Comparison of ENCODE assay signal across 11 cellular contexts in genomic region chr1:89070509-89070908, GRCh38. TPM values are rescaled to one million over a fixed set of nuclear protein-coding genes. Genes with fewer than 3 reads are reported as not detected.
DNase-seq lines count a peak whose midpoint lies in the region; ATAC-seq and TF ChIP-seq lines count a peak whose summit lies in the region.
"Had no signal": no experiment of that assay in that cellular context is flagged by ENCODE, and none has a peak within 500 bp of the region (broad histone marks: within the 10 kb centered on the region; RNA-seq: fewer than 3 reads in every experiment).

No MANE protein-coding gene starts in this region.

- no peaks in the 10 kb centered on the region for H3K27me3 Mint-ChIP-seq in activated naive CD8-positive, alpha-beta T cell treated with anti-CD3 and anti-CD28 coated beads, Interleukin-2, amount 10 ng/mL, durations not matched to agents 7 days and 5 days
- peaks cover 0 to 11% (median 0%) of the 10 kb centered on the region in 5 donors for H3K27me3 Mint-ChIP-seq in naive thymus-derived CD4-positive, alpha-beta T cell
- no peaks in the 10 kb centered on the region for H3K27me3 Mint-ChIP-seq in stimulated activated naive B cell treated with anti-CD40 and anti-IgM and Interleukin-4, amounts not matched to agents 10 μg/mL and 1 μg/mL and 100 μg/mL, for 72 hours

- peaks cover 24% of the 10 kb centered on the region for H3K4me1 Mint-ChIP-seq in activated naive CD8-positive, alpha-beta T cell treated with anti-CD3 and anti-CD28 coated beads, Interleukin-2, amount 10 ng/mL, durations not matched to agents 7 days and 5 days
- peaks cover 9 to 38% (median 27%) of the 10 kb centered on the region in 7 donors for H3K4me1 Mint-ChIP-seq in naive thymus-derived CD4-positive, alpha-beta T cell
- H3K4me1 Mint-ChIP-seq in stimulated activated naive B cell treated with anti-CD40 and anti-IgM and Interleukin-4, amounts not matched to agents 10 μg/mL and 1 μg/mL and 100 μg/mL, for 72 hours = peaks cover 2 to 10% of the 10 kb centered on the region in 2 donors

- peak overlapping the region in 1 of 2 donors; percentile 31 for H3K27ac ChIP-seq in right atrium auricular region
- H3K27ac ChIP-seq in naive thymus-derived CD4-positive, alpha-beta T cell (ENCODE audit: low read depth, low read length) = no peak overlapping the region
- H3K27ac ChIP-seq in aorta (ENCODE audit: low read depth in 1 of 2, low read length in 2 of 2) = no peak overlapping the region
- H3K27ac ChIP-seq: BLaER1 had no signal

- H3K9me3 ChIP-seq in right atrium auricular region = peaks cover 0 to 4% of the 10 kb centered on the region in 2 donors
- H3K9me3 ChIP-seq in naive thymus-derived CD4-positive, alpha-beta T cell (ENCODE audit: control insufficient read depth in 2 of 3, low read length in 3 of 3) = no peaks in the 10 kb centered on the region
- H3K9me3 ChIP-seq in aorta (ENCODE audit: control insufficient read depth, low read length) = no peaks in the 10 kb centered on the region

- no peaks in the 10 kb centered on the region for H3K27me3 ChIP-seq in right atrium auricular region
- no peaks in the 10 kb centered on the region for H3K27me3 ChIP-seq in naive thymus-derived CD4-positive, alpha-beta T cell (ENCODE audit: control insufficient read depth in 2 of 2, insufficient read depth in 2 of 2, low read length in 2 of 2)
- H3K27me3 ChIP-seq in aorta (ENCODE audit: control insufficient read depth in 1 of 2, insufficient read depth in 2 of 2, low read length in 1 of 2) = no peaks in the 10 kb centered on the region
- no peaks in the 10 kb centered on the region for H3K27me3 ChIP-seq in H7 (ENCODE audit: control insufficient read depth, insufficient read depth, low read length)
- H3K27me3 ChIP-seq: BLaER1 had no signal

- no peak for TF ChIP-seq CTCF in right atrium auricular region (IDR thresholded peaks at IDR 0.05)

- intact Hi-C loops in Right ventricle myocardium superior (cut with DNase I) = no loop called here
- intact Hi-C loops in naive thymus-derived CD4-positive, alpha-beta T cell (cut with micrococcal nuclease) = loop anchor here (1.0 to 2.0 kb wide), 2 partner anchors 9 to 56 kb away; partner anchors contain the start of gene GBP2 (in 1 of the 2)
- intact Hi-C loops in aorta (cut with DNase I) = no loop called here

- H3K4me3 ChIP-seq in right atrium auricular region = peak overlapping the region; percentile 22 to 43
- peak overlapping the region; percentile 40 for H3K4me3 ChIP-seq in naive thymus-derived CD4-positive, alpha-beta T cell (ENCODE audit: low read length)
- no peak overlapping the region for H3K4me3 ChIP-seq in aorta (ENCODE audit: low read length in 2 of 2)
- no peak overlapping the region for H3K4me3 ChIP-seq in H7 (ENCODE audit: insufficient read depth, low read depth, low read length)
- H3K4me3 ChIP-seq: BLaER1 had no signal

- peaks cover 13% of the 10 kb centered on the region for H3K9me3 Mint-ChIP-seq in activated naive CD8-positive, alpha-beta T cell treated with anti-CD3 and anti-CD28 coated beads, Interleukin-2, amount 10 ng/mL, durations not matched to agents 7 days and 5 days
- H3K9me3 Mint-ChIP-seq in naive thymus-derived CD4-positive, alpha-beta T cell = peaks cover 0 to 26% (median 15%) of the 10 kb centered on the region in 11 donors
- peaks cover 8 to 9% of the 10 kb centered on the region in 2 donors for H3K9me3 Mint-ChIP-seq in stimulated activated naive B cell treated with anti-CD40 and anti-IgM and Interleukin-4, amounts not matched to agents 10 μg/mL and 1 μg/mL and 100 μg/mL, for 72 hours

- CTCF ChIA-PET in naive thymus-derived CD4-positive, alpha-beta T cell (lab: Charles Lee) = interaction anchor here (0.7 to 2.7 kb wide), 5 partner anchors 15 to 288 kb away, joined by 3 to 13 read pairs (median 4); no protein-coding TSS in a partner anchor

- 89 to 90% methylated on average over 1 of the region's 1 CpG for WGBS in aorta, 2 donors

- POLR2A ChIA-PET in activated naive CD8-positive, alpha-beta T cell treated with anti-CD3 and anti-CD28 coated beads, Interleukin-2, amount 10 ng/mL, durations not matched to agents 7 days and 5 days (lab: Charles Lee) = interaction anchor here (0.8 to 3.9 kb wide), 4 partner anchors 15 to 69 kb away, joined by 3 to 15 read pairs (median 3); partner anchors contain the start of gene GBP2
- POLR2A ChIA-PET in naive thymus-derived CD4-positive, alpha-beta T cell (lab: Charles Lee) = interaction anchor here (0.6 to 2.3 kb wide), 5 partner anchors 10 to 217 kb away, joined by 3 to 10 read pairs (median 4); partner anchors contain the start of genes GBP2 and GBP3

- H3K36me3 ChIP-seq in right atrium auricular region = no peaks in the 10 kb centered on the region
- no peaks in the 10 kb centered on the region for H3K36me3 ChIP-seq in naive thymus-derived CD4-positive, alpha-beta T cell (ENCODE audit: control insufficient read depth in 2 of 3, insufficient read depth in 3 of 3, low read length in 3 of 3)
- no peaks in the 10 kb centered on the region for H3K36me3 ChIP-seq in aorta (ENCODE audit: control insufficient read depth in 1 of 2, insufficient read depth in 2 of 2, low read length in 1 of 2)
- no peaks in the 10 kb centered on the region for H3K36me3 ChIP-seq in H7 (replicated peaks; ENCODE audit: control insufficient read depth, insufficient read depth, low read length)
- H3K36me3 ChIP-seq: BLaER1 had no signal

- H3K4me3 Mint-ChIP-seq in activated naive CD8-positive, alpha-beta T cell treated with anti-CD3 and anti-CD28 coated beads, Interleukin-2, amount 10 ng/mL, durations not matched to agents 7 days and 5 days = peak overlapping the region; percentile 82
- peak overlapping the region; percentile 85 to 95 (median 89) for H3K4me3 Mint-ChIP-seq in naive thymus-derived CD4-positive, alpha-beta T cell
- no peak overlapping the region for H3K4me3 Mint-ChIP-seq in stimulated activated naive B cell treated with anti-CD40 and anti-IgM and Interleukin-4, amounts not matched to agents 10 μg/mL and 1 μg/mL and 100 μg/mL, for 72 hours

- no peak for ATAC-seq in Right ventricle myocardium superior (ENCODE audit: poor library complexity)
- peak; percentile 45 for ATAC-seq in activated naive CD8-positive, alpha-beta T cell treated with anti-CD3 and anti-CD28 coated beads, Interleukin-2, amount 10 ng/mL, durations not matched to agents 7 days and 5 days (ENCODE audit: low read depth)
- ATAC-seq in naive thymus-derived CD4-positive, alpha-beta T cell = no peak
- peak; percentile 46 for ATAC-seq in aorta (ENCODE audit: low FRiP score)
- ATAC-seq in GM21423 (IDR thresholded peaks at IDR 0.05; ENCODE audit: unreplicated experiment) = no peak
- ATAC-seq in stimulated activated naive B cell treated with anti-CD40 and anti-IgM and Interleukin-4, amounts not matched to agents 10 μg/mL and 1 μg/mL and 100 μg/mL, for 72 hours (replicated peaks) = no peak

- H3K4me1 ChIP-seq in right atrium auricular region = no peaks in the 10 kb centered on the region
- H3K4me1 ChIP-seq in naive thymus-derived CD4-positive, alpha-beta T cell (ENCODE audit: control insufficient read depth in 2 of 2, insufficient read depth in 2 of 2, low read length in 2 of 2) = peaks cover 5 to 6% of the 10 kb centered on the region in 2 donors
- no peaks in the 10 kb centered on the region for H3K4me1 ChIP-seq in aorta (ENCODE audit: control insufficient read depth in 1 of 2, insufficient read depth in 2 of 2, low read length in 2 of 2)

- H3K36me3 Mint-ChIP-seq in activated naive CD8-positive, alpha-beta T cell treated with anti-CD3 and anti-CD28 coated beads, Interleukin-2, amount 10 ng/mL, durations not matched to agents 7 days and 5 days = peaks cover 32% of the 10 kb centered on the region
- peaks cover 5 to 33% (median 16%) of the 10 kb centered on the region in 5 donors for H3K36me3 Mint-ChIP-seq in naive thymus-derived CD4-positive, alpha-beta T cell
- peaks cover 5 to 13% of the 10 kb centered on the region in 2 donors for H3K36me3 Mint-ChIP-seq in stimulated activated naive B cell treated with anti-CD40 and anti-IgM and Interleukin-4, amounts not matched to agents 10 μg/mL and 1 μg/mL and 100 μg/mL, for 72 hours

- H3K27ac Mint-ChIP-seq in activated naive CD8-positive, alpha-beta T cell treated with anti-CD3 and anti-CD28 coated beads, Interleukin-2, amount 10 ng/mL, durations not matched to agents 7 days and 5 days = peak overlapping the region; percentile 95
- H3K27ac Mint-ChIP-seq in naive thymus-derived CD4-positive, alpha-beta T cell = peak overlapping the region in 8 of 9 donors; percentile 85 to 95 (median 90)
- H3K27ac Mint-ChIP-seq in stimulated activated naive B cell treated with anti-CD40 and anti-IgM and Interleukin-4, amounts not matched to agents 10 μg/mL and 1 μg/mL and 100 μg/mL, for 72 hours = no peak overlapping the region

- no peak for DNase-seq in right atrium auricular region (ENCODE audit: low spot score)
- no peak for DNase-seq in Right ventricle myocardium superior
- no peak for DNase-seq in activated naive CD8-positive, alpha-beta T cell treated with anti-CD3 and anti-CD28 coated beads, Interleukin-2, amount 10 ng/mL, durations not matched to agents 7 days and 5 days
- peak in 1 of 9 donors; percentile 10 for DNase-seq in naive thymus-derived CD4-positive, alpha-beta T cell
- DNase-seq in aorta = no peak
- no peak for DNase-seq in H7
- DNase-seq in stimulated activated naive B cell treated with anti-CD40 and anti-IgM and Interleukin-4, amounts not matched to agents 10 μg/mL and 1 μg/mL and 100 μg/mL, for 72 hours = no peak
- DNase-seq: caudate nucleus, SW 1271 had no signal

RNA-seq across cellular contexts. Expression of gene GBP1, which starts 5.5 kb away (rescaled TPM):
- total RNA-seq in right atrium auricular region (1 to 10 TPM; 4.3 to 5.7 TPM), Right ventricle myocardium superior (5.7 TPM), aorta (10 to 100 TPM; 43.8 to 62.6 TPM)
- 100 to 1,000 TPM; 150 to 160 TPM for total RNA-seq in activated naive CD8-positive, alpha-beta T cell treated with anti-CD3 and anti-CD28 coated beads, Interleukin-2, amount 10 ng/mL, durations not matched to agents 7 days and 5 days
- total RNA-seq in naive thymus-derived CD4-positive, alpha-beta T cell = 100 to 1,000 TPM in 1 of 5 experiments, 10 to 100 TPM in 4; 17.1 to 319 (median 51.9) TPM
- 10 to 100 TPM; 34.3 to 57.5 TPM for polyA plus RNA-seq in naive thymus-derived CD4-positive, alpha-beta T cell
- polyA plus RNA-seq in aorta = 10 to 100 TPM in 1 of 2 donors, 1 to 10 TPM in 1; 9.6 to 45.3 TPM
- total RNA-seq in H7 (2014; rRNA removed; shearing (Covaris generic)) = not detected in 2 replicates

RNA-seq across cellular contexts. Expression of gene GBP3, which starts 47.8 kb away (rescaled TPM):
- total RNA-seq in right atrium auricular region (10 to 100 TPM in 1 of 2 donors, 1 to 10 TPM in 1; 5.8 to 10.4 TPM), Right ventricle myocardium superior (6.6 TPM), aorta (10 to 100 TPM; 20.6 to 47.8 TPM)
- 10 to 100 TPM; 45.9 to 50.7 TPM for total RNA-seq in activated naive CD8-positive, alpha-beta T cell treated with anti-CD3 and anti-CD28 coated beads, Interleukin-2, amount 10 ng/mL, durations not matched to agents 7 days and 5 days
- total RNA-seq in naive thymus-derived CD4-positive, alpha-beta T cell = 10 to 100 TPM; 15.9 to 39.9 (median 31.9) TPM
- polyA plus RNA-seq in naive thymus-derived CD4-positive, alpha-beta T cell = 10 to 100 TPM; 11.1 to 11.9 TPM
- 10 to 100 TPM in 1 of 2 donors, 1 to 10 TPM in 1; 9.5 to 25.4 TPM for polyA plus RNA-seq in aorta
- not detected in 2 replicates for total RNA-seq in H7 (2014; rRNA removed; shearing (Covaris generic))

RNA-seq across cellular contexts. Expression of gene GBP2, which starts 55.4 kb away (rescaled TPM):
- 10 to 100 TPM; 12.3 to 22.1 TPM for total RNA-seq in right atrium auricular region
- total RNA-seq in Right ventricle myocardium superior = 11.1 TPM
- 100 to 1,000 TPM; 170 to 179 TPM for total RNA-seq in activated naive CD8-positive, alpha-beta T cell treated with anti-CD3 and anti-CD28 coated beads, Interleukin-2, amount 10 ng/mL, durations not matched to agents 7 days and 5 days
- total RNA-seq in naive thymus-derived CD4-positive, alpha-beta T cell = 100 to 1,000 TPM in 3 of 5 experiments, 10 to 100 TPM in 2; 74.0 to 200 (median 185) TPM
- 100 to 1,000 TPM in 1 of 2 donors, 10 to 100 TPM in 1; 73.8 to 104 TPM for polyA plus RNA-seq in naive thymus-derived CD4-positive, alpha-beta T cell
- 100 to 1,000 TPM; 110 to 123 TPM for total RNA-seq in aorta
- polyA plus RNA-seq in aorta = 100 to 1,000 TPM in 1 of 2 donors, 10 to 100 TPM in 1; 67.6 to 217 TPM
- total RNA-seq in H7 (2014; rRNA removed; shearing (Covaris generic)) = 0.04 and 0.07 TPM in 2 replicates

Comparison
In these comparisons a context has a peak if more than half of its experiments do, and no peak if none do; other contexts are left out.
1. H3K4me3 ChIP-seq: peak in right atrium auricular region (2 of 2) and naive thymus-derived CD4-positive, alpha-beta T cell (single experiment); none in aorta (0 of 2) and H7 (single experiment).
2. ATAC-seq: peak in activated naive CD8-positive, alpha-beta T cell treated with anti-CD3 and anti-CD28 coated beads, Interleukin-2, amount 10 ng/mL, durations not matched to agents 7 days and 5 days (single experiment) and aorta (single experiment); none in Right ventricle myocardium superior (single experiment), naive thymus-derived CD4-positive, alpha-beta T cell (single experiment), GM21423 (single experiment) and stimulated activated naive B cell treated with anti-CD40 and anti-IgM and Interleukin-4, amounts not matched to agents 10 μg/mL and 1 μg/mL and 100 μg/mL, for 72 hours (0 of 2).
3. H3K4me3 Mint-ChIP-seq: peak in activated naive CD8-positive, alpha-beta T cell treated with anti-CD3 and anti-CD28 coated beads, Interleukin-2, amount 10 ng/mL, durations not matched to agents 7 days and 5 days (single experiment) and naive thymus-derived CD4-positive, alpha-beta T cell (10 of 10); none in stimulated activated naive B cell treated with anti-CD40 and anti-IgM and Interleukin-4, amounts not matched to agents 10 μg/mL and 1 μg/mL and 100 μg/mL, for 72 hours (0 of 2).
4. RNA of gene GBP2, which starts 55.4 kb away (total RNA-seq): 74.0 to 200 TPM in naive thymus-derived CD4-positive, alpha-beta T cell, 170 to 179 TPM in activated naive CD8-positive, alpha-beta T cell treated with anti-CD3 and anti-CD28 coated beads, Interleukin-2, amount 10 ng/mL, durations not matched to agents 7 days and 5 days, 110 to 123 TPM in aorta, 12.3 to 22.1 TPM in right atrium auricular region and 11.1 TPM in Right ventricle myocardium superior (single experiment); 0.04 to 0.07 TPM in H7; every median in the first group is over 10 times any median in the second.
5. intact Hi-C loops: an anchor here in naive thymus-derived CD4-positive, alpha-beta T cell (1.0 to 2.0 kb wide); none called in Right ventricle myocardium superior and aorta.